7 cellular contexts compared by ENCODE assay signal in genomic region chr10:13161267-13162012, GRCh38. TPM values are rescaled to one million over a fixed set of nuclear protein-coding genes. Genes with fewer than 3 reads are reported as not detected.
DNase-seq lines count a peak whose midpoint lies in the region; ATAC-seq, FAIRE-seq and TF ChIP-seq lines count a peak whose summit lies in the region.

TSS of gene MCM10 (plus strand) at chr10:13161558. CDS start at chr10:13164203, 2,645 bp downstream.

- H3K36me3 ChIP-seq in astrocyte (ENCODE audit: insufficient read depth, low read length) = no peaks in the 10 kb centered on the region

- H4K20me1 ChIP-seq in astrocyte (ENCODE audit: insufficient read depth, low read length) = no peaks in the 10 kb centered on the region

- ATAC-seq in GM18502 (IDR thresholded peaks at IDR 0.05; ENCODE audit: poor library complexity, unreplicated experiment) (peak; percentile 99), HG02970 (IDR thresholded peaks at IDR 0.05; ENCODE audit: low FRiP score, unreplicated experiment) (peak; percentile 100)

- H3K4me3 ChIP-seq in astrocyte (ENCODE audit: insufficient read depth, low read depth, low read length) = peak within 1 kb of the TSS; percentile 78

- peaks cover 19% of the 10 kb centered on the region for H3K79me2 ChIP-seq in astrocyte (ENCODE audit: insufficient read depth, low read length)

- peak; percentile 75 for TF ChIP-seq CTCF in astrocyte (IDR thresholded peaks at IDR 0.05; ENCODE audit: insufficient read depth, low read depth, low read length)

- peak; percentile 75 for DNase-seq in NCI-H187 treated with DMSO at 0.1 percent for 48 hours (lab: John Stamatoyannopoulos, UW)
- DNase-seq in astrocyte (ENCODE audit: low read depth) = peak; percentile 99
- DNase-seq in hepatic stellate cell (ENCODE audit: low spot score) = peak; percentile 98
- peak; percentile 98 for DNase-seq in renal cortical epithelial cell (ENCODE audit: low read depth)

- no peak within 1 kb of the TSS for H3K27ac Mint-ChIP-seq in astrocyte (ENCODE audit: unreplicated experiment)

- peak within 1 kb of the TSS; percentile 73 for H3K9ac ChIP-seq in astrocyte (ENCODE audit: low read length)

- H3K9me3 ChIP-seq in astrocyte (ENCODE audit: insufficient read depth, low read depth, low read length) = no peaks in the 10 kb centered on the region

- H2AFZ ChIP-seq in astrocyte (ENCODE audit: low read depth, low read length) = peak within 1 kb of the TSS; percentile 97

- peaks cover 1% of the 10 kb centered on the region for H3K9me3 Mint-ChIP-seq in astrocyte (ENCODE audit: unreplicated experiment)

- H3K36me3 Mint-ChIP-seq in astrocyte (ENCODE audit: low read depth, unreplicated experiment) = no peaks in the 10 kb centered on the region

- no peaks in the 10 kb centered on the region for H3K27me3 Mint-ChIP-seq in astrocyte (ENCODE audit: low read depth, unreplicated experiment)

- FAIRE-seq in astrocyte (lab: Jason Lieb, UNC) = peak; percentile 50

- intact Hi-C loops in T-helper 2 cell treated with Interferon-gamma antibody and Interleukin-4, amounts not matched to agents 100 ng/mL and 5 ng/mL, for 36 hours (cut with micrococcal nuclease) = loop anchor here (1.0 kb wide), 4 partner anchors 62 to 279 kb away; partner anchors contain the start of gene SEPHS1

- no peaks in the 10 kb centered on the region for H3K27me3 ChIP-seq in astrocyte (ENCODE audit: insufficient read depth, low read length)

- H3K4me1 Mint-ChIP-seq in astrocyte (ENCODE audit: low read depth, unreplicated experiment) = peaks cover 1% of the 10 kb centered on the region

- peak within 1 kb of the TSS; percentile 87 for H3K4me2 ChIP-seq in astrocyte (ENCODE audit: low read length)

- H3K27ac ChIP-seq in astrocyte (ENCODE audit: low read depth, low read length) = peak within 1 kb of the TSS; percentile 63

- peak within 1 kb of the TSS; percentile 83 for H3K4me3 Mint-ChIP-seq in astrocyte (ENCODE audit: unreplicated experiment)

- H3K4me1 ChIP-seq in astrocyte (ENCODE audit: insufficient read depth, low read length) = peaks cover 2% of the 10 kb centered on the region

RNA-seq across cellular contexts. Expression of gene MCM10, which starts in this region (rescaled TPM):
- 61.7 and 65.0 TPM in 2 replicates for total RNA-seq in T-helper 2 cell treated with Interferon-gamma antibody and Interleukin-4, amounts not matched to agents 100 ng/mL and 5 ng/mL, for 36 hours
- total RNA-seq in astrocyte (1.5 and 1.9 TPM in 2 replicates), renal cortical epithelial cell (0.55 and 6.8 TPM in 2 replicates)

Comparison
In these comparisons a context has a peak if more than half of its experiments do, and no peak if none do; other contexts are left out.
1. Peak in every context shown above with its lines: DNase-seq, ATAC-seq, H3K4me3 ChIP-seq and H3K27ac ChIP-seq.